15 cellular contexts compared by ENCODE assay signal in the genomic region with DNA sequence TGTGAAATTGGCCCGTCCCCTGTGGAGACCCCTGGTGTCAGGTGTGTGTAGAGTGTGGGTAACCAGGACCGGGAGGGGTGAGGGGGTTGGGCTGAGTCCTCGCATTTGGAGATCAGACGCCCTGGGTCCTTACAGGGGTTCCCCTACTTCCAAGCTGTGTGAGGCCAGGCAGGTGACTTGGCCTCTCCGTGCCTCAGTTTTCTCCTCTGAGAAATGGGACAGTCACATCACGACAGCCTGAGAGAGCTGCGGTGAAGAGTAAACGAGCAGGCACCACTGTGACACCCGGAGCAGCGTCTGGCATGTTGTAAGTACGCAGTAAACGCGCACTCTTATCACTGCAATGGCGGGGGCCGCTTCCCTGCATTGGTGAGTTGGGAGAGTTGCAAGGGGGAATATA.
DNase-seq lines count a peak whose midpoint lies in the region; ATAC-seq and TF ChIP-seq lines count a peak whose summit lies in the region.
"Had no signal": no experiment of that assay in that cellular context is flagged by ENCODE, and none has a peak within 500 bp of the region (broad histone marks: within the 10 kb centered on the region; RNA-seq: fewer than 3 reads in every experiment).

No MANE protein-coding gene starts in this region.

- no peaks in the 10 kb centered on the region for H3K79me2 ChIP-seq in Karpas-422 (ENCODE audit: low read length)

- H3K4me1 Mint-ChIP-seq in WTC11 (no peaks in the 10 kb centered on the region), glutamatergic neuron (ENCODE audit: low read depth, unreplicated experiment) (peaks cover 43% of the 10 kb centered on the region)
- H3K4me1 Mint-ChIP-seq in stimulated activated memory B cell treated with anti-CD40 and anti-IgM and Interleukin-4, amounts not matched to agents 10 μg/mL and 1 μg/mL and 100 μg/mL, for 72 hours = peaks cover 21% of the 10 kb centered on the region

- no peak overlapping the region for H3K4me3 ChIP-seq in BLaER1
- no peak overlapping the region for H3K4me3 ChIP-seq in Karpas-422 (ENCODE audit: low read length)

- H4K20me1 ChIP-seq in BLaER1 (no peaks in the 10 kb centered on the region), Karpas-422 (ENCODE audit: insufficient read depth, low read depth, low read length) (peaks cover 6% of the 10 kb centered on the region; the same call in 1 of the 2 replicates)

- POLR2A ChIA-PET in WTC11 (lab: Charles Lee) = no interaction called here

- no peaks in the 10 kb centered on the region for H3K9me3 ChIP-seq in BLaER1
- no peaks in the 10 kb centered on the region for H3K9me3 ChIP-seq in Karpas-422 (ENCODE audit: low read length)

- H3K27me3 Mint-ChIP-seq in WTC11 (ENCODE audit: low read depth) (no peaks in the 10 kb centered on the region), glutamatergic neuron (ENCODE audit: unreplicated experiment) (peaks cover 10% of the 10 kb centered on the region)
- H3K27me3 Mint-ChIP-seq in stimulated activated memory B cell treated with anti-CD40 and anti-IgM and Interleukin-4, amounts not matched to agents 10 μg/mL and 1 μg/mL and 100 μg/mL, for 72 hours = peaks cover 46% of the 10 kb centered on the region

- ATAC-seq in WTC11 = no peak
- peak; percentile 2 for ATAC-seq in stimulated activated memory B cell treated with anti-CD40 and anti-IgM and Interleukin-4, amounts not matched to agents 10 μg/mL and 1 μg/mL and 100 μg/mL, for 72 hours
- ATAC-seq: CD8-positive, alpha-beta T cell; HCT116 had no signal

- no peaks in the 10 kb centered on the region for H3K36me3 ChIP-seq in BLaER1
- no peaks in the 10 kb centered on the region for H3K36me3 ChIP-seq in Karpas-422 (ENCODE audit: insufficient read depth, low read length)

- H3K36me3 Mint-ChIP-seq in WTC11 (no peaks in the 10 kb centered on the region), glutamatergic neuron (ENCODE audit: unreplicated experiment) (no peaks in the 10 kb centered on the region)
- no peaks in the 10 kb centered on the region for H3K36me3 Mint-ChIP-seq in stimulated activated memory B cell treated with anti-CD40 and anti-IgM and Interleukin-4, amounts not matched to agents 10 μg/mL and 1 μg/mL and 100 μg/mL, for 72 hours
- H3K36me3 Mint-ChIP-seq: CD14-positive monocyte; CD8-positive, alpha-beta T cell had no signal

- H3K27me3 ChIP-seq in BLaER1 (no peaks in the 10 kb centered on the region), Karpas-422 (ENCODE audit: low read length) (no peaks in the 10 kb centered on the region)

- peak overlapping the region; percentile 76 for H3K27ac Mint-ChIP-seq in WTC11
- H3K27ac Mint-ChIP-seq in glutamatergic neuron (ENCODE audit: unreplicated experiment) = peak overlapping the region; percentile 43
- no peak overlapping the region for H3K27ac Mint-ChIP-seq in stimulated activated memory B cell treated with anti-CD40 and anti-IgM and Interleukin-4, amounts not matched to agents 10 μg/mL and 1 μg/mL and 100 μg/mL, for 72 hours
- H3K27ac Mint-ChIP-seq: CD14-positive monocyte; CD8-positive, alpha-beta T cell had no signal

- H3K9ac ChIP-seq in BLaER1 (no peak overlapping the region), Karpas-422 (ENCODE audit: low read length) (no peak overlapping the region)

- DNase-seq in WTC11 (ENCODE audit: low spot score) (no peak), glutamatergic neuron (no peak), HuH-7 (ENCODE audit: low spot score) (no peak), Karpas-422 (no peak)
- DNase-seq in activated CD8-positive, alpha-beta memory T cell treated with anti-CD3 and anti-CD28 coated beads, Interleukin-2, amount 50 U/mL, for 48 hours = no peak
- DNase-seq: ACHN; CD8-positive, alpha-beta T cell; COR-L47; DND-41; GDM1; KBM-7 had no signal

- H3K4me1 ChIP-seq in BLaER1 (peaks cover 96% of the 10 kb centered on the region), Karpas-422 (ENCODE audit: low read length) (peaks cover 23% of the 10 kb centered on the region)

- H3K9me2 ChIP-seq in Karpas-422 (replicated peaks; ENCODE audit: insufficient read depth, low read length) = no peaks in the 10 kb centered on the region

- H2AFZ ChIP-seq in Karpas-422 (ENCODE audit: low read length) = no peak overlapping the region

- H3K4me3 Mint-ChIP-seq in WTC11 (no peak overlapping the region), glutamatergic neuron (ENCODE audit: unreplicated experiment) (no peak overlapping the region)
- H3K4me3 Mint-ChIP-seq in stimulated activated memory B cell treated with anti-CD40 and anti-IgM and Interleukin-4, amounts not matched to agents 10 μg/mL and 1 μg/mL and 100 μg/mL, for 72 hours = no peak overlapping the region
- H3K4me3 Mint-ChIP-seq: CD14-positive monocyte; CD8-positive, alpha-beta T cell had no signal

- H3K27ac ChIP-seq in BLaER1 (peak overlapping the region; percentile 94; the same call in 1 of the 2 replicates), Karpas-422 (ENCODE audit: low read length) (no peak overlapping the region)

- TF ChIP-seq CTCF in WTC11 (IDR thresholded peaks at IDR 0.05) (no peak), glutamatergic neuron (IDR thresholded peaks at IDR 0.05; ENCODE audit: partially characterized antibody, unreplicated experiment) (no peak)

- CTCF ChIA-PET in WTC11 (lab: Charles Lee) = interaction anchor here (0.8 to 3.9 kb wide), 5 partner anchors 11 to 351 kb away, joined by 4 to 39 read pairs (median 17); no protein-coding TSS in a partner anchor

- peak overlapping the region; percentile 96 for H3K4me2 ChIP-seq in BLaER1
- no peak overlapping the region for H3K4me2 ChIP-seq in Karpas-422 (ENCODE audit: low read depth, low read length, poor library complexity, severe bottlenecking)

- H3K9me3 Mint-ChIP-seq in WTC11 (no peaks in the 10 kb centered on the region), glutamatergic neuron (ENCODE audit: unreplicated experiment) (peaks cover 14% of the 10 kb centered on the region)
- no peaks in the 10 kb centered on the region for H3K9me3 Mint-ChIP-seq in stimulated activated memory B cell treated with anti-CD40 and anti-IgM and Interleukin-4, amounts not matched to agents 10 μg/mL and 1 μg/mL and 100 μg/mL, for 72 hours
- H3K9me3 Mint-ChIP-seq: CD8-positive, alpha-beta T cell had no signal

TF ChIP-seq in WTC11, 78 proteins besides CTCF, POLR2A, EP300 and RAD21 (continues in another document):
- no peak for TF ChIP-seq FOXP1 (CRISPR knock-in tag; IDR thresholded peaks at IDR 0.05; ENCODE audit: borderline replicate concordance)
- TF ChIP-seq, protein P1, sequence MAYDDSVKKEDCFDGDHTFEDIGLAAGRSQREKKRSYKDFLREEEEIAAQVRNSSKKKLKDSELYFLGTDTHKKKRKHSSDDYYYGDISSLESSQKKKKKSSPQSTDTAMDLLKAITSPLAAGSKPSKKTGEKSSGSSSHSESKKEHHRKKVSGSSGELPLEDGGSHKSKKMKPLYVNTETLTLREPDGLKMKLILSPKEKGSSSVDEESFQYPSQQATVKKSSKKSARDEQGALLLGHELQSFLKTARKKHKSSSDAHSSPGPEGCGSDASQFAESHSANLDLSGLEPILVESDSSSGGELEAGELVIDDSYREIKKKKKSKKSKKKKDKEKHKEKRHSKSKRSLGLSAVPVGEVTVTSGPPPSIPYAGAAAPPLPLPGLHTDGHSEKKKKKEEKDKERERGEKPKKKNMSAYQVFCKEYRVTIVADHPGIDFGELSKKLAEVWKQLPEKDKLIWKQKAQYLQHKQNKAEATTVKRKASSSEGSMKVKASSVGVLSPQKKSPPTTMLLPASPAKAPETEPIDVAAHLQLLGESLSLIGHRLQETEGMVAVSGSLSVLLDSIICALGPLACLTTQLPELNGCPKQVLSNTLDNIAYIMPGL (CRISPR knock-in tag; IDR thresholded peaks at IDR 0.05) = no peak
- TF ChIP-seq, protein P2, sequence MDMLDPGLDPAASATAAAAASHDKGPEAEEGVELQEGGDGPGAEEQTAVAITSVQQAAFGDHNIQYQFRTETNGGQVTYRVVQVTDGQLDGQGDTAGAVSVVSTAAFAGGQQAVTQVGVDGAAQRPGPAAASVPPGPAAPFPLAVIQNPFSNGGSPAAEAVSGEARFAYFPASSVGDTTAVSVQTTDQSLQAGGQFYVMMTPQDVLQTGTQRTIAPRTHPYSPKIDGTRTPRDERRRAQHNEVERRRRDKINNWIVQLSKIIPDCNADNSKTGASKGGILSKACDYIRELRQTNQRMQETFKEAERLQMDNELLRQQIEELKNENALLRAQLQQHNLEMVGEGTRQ (CRISPR knock-in tag; IDR thresholded peaks at IDR 0.05) = no peak
- TF ChIP-seq, protein P3, sequence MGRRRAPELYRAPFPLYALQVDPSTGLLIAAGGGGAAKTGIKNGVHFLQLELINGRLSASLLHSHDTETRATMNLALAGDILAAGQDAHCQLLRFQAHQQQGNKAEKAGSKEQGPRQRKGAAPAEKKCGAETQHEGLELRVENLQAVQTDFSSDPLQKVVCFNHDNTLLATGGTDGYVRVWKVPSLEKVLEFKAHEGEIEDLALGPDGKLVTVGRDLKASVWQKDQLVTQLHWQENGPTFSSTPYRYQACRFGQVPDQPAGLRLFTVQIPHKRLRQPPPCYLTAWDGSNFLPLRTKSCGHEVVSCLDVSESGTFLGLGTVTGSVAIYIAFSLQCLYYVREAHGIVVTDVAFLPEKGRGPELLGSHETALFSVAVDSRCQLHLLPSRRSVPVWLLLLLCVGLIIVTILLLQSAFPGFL (CRISPR knock-in tag; IDR thresholded peaks at IDR 0.05; ENCODE audit: borderline replicate concordance) = no peak
- TF ChIP-seq, protein P4, sequence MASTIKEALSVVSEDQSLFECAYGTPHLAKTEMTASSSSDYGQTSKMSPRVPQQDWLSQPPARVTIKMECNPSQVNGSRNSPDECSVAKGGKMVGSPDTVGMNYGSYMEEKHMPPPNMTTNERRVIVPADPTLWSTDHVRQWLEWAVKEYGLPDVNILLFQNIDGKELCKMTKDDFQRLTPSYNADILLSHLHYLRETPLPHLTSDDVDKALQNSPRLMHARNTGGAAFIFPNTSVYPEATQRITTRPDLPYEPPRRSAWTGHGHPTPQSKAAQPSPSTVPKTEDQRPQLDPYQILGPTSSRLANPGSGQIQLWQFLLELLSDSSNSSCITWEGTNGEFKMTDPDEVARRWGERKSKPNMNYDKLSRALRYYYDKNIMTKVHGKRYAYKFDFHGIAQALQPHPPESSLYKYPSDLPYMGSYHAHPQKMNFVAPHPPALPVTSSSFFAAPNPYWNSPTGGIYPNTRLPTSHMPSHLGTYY (CRISPR knock-in tag; IDR thresholded peaks at IDR 0.05) = no peak
